ENCODE assay signal across 11 cellular contexts in the genomic region with DNA sequence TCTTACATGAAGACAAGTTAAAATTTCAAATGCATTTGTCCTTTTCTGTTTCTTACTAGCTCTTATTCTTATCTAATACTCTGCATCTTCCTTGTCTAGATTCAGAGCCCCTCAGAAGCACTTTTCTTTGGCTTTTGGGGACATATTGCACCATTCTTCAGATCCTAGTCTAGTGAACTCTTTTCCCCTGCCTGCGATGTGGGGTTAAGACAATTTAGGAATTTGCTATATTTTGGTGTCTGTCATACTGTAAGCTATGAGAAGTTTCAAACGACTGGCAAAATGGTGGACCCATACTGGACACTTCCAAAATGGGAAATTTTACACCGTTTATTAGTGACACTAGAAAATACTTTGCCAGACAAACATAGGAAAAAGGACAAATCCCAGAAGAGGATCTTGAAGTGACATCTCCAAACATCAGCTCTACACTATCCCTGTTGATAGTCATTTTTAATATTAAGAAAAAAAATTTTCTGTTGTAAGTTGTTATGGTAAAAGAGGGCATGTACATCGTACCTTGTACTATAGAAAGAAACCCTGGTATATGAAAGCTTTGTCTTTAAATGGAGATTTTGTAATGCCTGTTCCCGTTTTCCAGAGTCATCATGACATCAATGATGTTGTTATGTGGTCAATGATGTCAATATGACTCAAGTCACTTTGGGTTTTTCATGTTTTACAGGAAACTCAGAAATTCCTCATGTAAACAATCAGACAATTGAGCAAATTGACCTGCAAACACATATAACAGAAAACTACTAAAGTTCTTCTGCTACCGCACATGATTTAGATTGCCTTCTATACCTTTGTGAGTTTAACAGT. TPM values are rescaled to one million over a fixed set of nuclear protein-coding genes. Genes with fewer than 3 reads are reported as not detected.
A peak's percentile ranks its signal among the peaks of the same experiment; 100 is the strongest.
DNase-seq lines count a peak whose midpoint lies in the region; ATAC-seq, FAIRE-seq and TF ChIP-seq lines count a peak whose summit lies in the region.
"Had no signal": no experiment of that assay in that cellular context is flagged by ENCODE, and none has a peak within 500 bp of the region (broad histone marks: within the 10 kb centered on the region; RNA-seq: fewer than 3 reads in every experiment).

No MANE protein-coding gene starts in this region.

- peaks cover 5% of the 10 kb centered on the region for H3K36me3 Mint-ChIP-seq in stimulated activated memory B cell treated with anti-CD40 and anti-IgM and Interleukin-4, amounts not matched to agents 10 μg/mL and 1 μg/mL and 100 μg/mL, for 72 hours
- H3K36me3 Mint-ChIP-seq: mesothelial cell of epicardium had no signal

- H3K4me3 Mint-ChIP-seq in stimulated activated memory B cell treated with anti-CD40 and anti-IgM and Interleukin-4, amounts not matched to agents 10 μg/mL and 1 μg/mL and 100 μg/mL, for 72 hours, result peak overlapping the region; percentile 73
- H3K4me3 Mint-ChIP-seq: activated CD4-positive, alpha-beta T cell treated with anti-CD3 and anti-CD28 coated beads for 36 hours; activated naive CD4-positive, alpha-beta T cell treated with anti-CD3 and anti-CD28 coated beads for 36 hours; mesothelial cell of epicardium had no signal

- TF ChIP-seq CTCF in esophagus squamous epithelium (IDR thresholded peaks at IDR 0.05), result no peak

- peak overlapping the region; percentile 95 for H3K27ac Mint-ChIP-seq in stimulated activated memory B cell treated with anti-CD40 and anti-IgM and Interleukin-4, amounts not matched to agents 10 μg/mL and 1 μg/mL and 100 μg/mL, for 72 hours
- H3K27ac Mint-ChIP-seq: activated CD4-positive, alpha-beta T cell treated with anti-CD3 and anti-CD28 coated beads for 36 hours; activated naive CD4-positive, alpha-beta T cell treated with anti-CD3 and anti-CD28 coated beads for 36 hours had no signal

- no peak for TF ChIP-seq POLR2A in GM12892 (IDR thresholded peaks at IDR 0.05; ENCODE audit: low read depth, low read length)
- TF ChIP-seq POLR2A in esophagus squamous epithelium (IDR thresholded peaks at IDR 0.05), result no peak

- FAIRE-seq in GM12892 (lab: Jason Lieb, UNC), result peak; percentile 66

- peaks cover 27 to 67% (median 27%) of the 10 kb centered on the region in 3 donors for H3K4me1 ChIP-seq in esophagus squamous epithelium

- H3K36me3 ChIP-seq in esophagus squamous epithelium, result no peaks in the 10 kb centered on the region

- no peaks in the 10 kb centered on the region for H3K27me3 Mint-ChIP-seq in stimulated activated memory B cell treated with anti-CD40 and anti-IgM and Interleukin-4, amounts not matched to agents 10 μg/mL and 1 μg/mL and 100 μg/mL, for 72 hours
- H3K27me3 Mint-ChIP-seq: activated CD4-positive, alpha-beta T cell treated with anti-CD3 and anti-CD28 coated beads for 36 hours had no signal

- H3K4me3 ChIP-seq in esophagus squamous epithelium, result no peak overlapping the region

- H3K27me3 ChIP-seq in esophagus squamous epithelium, result no peaks in the 10 kb centered on the region

- intact Hi-C loops in esophagus squamous epithelium (cut with DNase I), result no loop called here

- DNase-seq in GM12892 (ENCODE audit: insufficient read length) (no peak), RPMI7951 (ENCODE audit: low read depth) (peak; percentile 85), esophagus squamous epithelium (lab: John Stamatoyannopoulos, UW) (no peak), HK-2 (ENCODE audit: unreplicated experiment) (no peak)
- DNase-seq: activated CD4-positive, alpha-beta T cell treated with anti-CD3 and anti-CD28 coated beads for 36 hours; activated naive CD4-positive, alpha-beta T cell treated with anti-CD3 and anti-CD28 coated beads for 36 hours; stimulated activated naive CD4-positive, alpha-beta T cell treated with Interleukin-2 at 50 U/mL for 16 hours had no signal

- peak overlapping the region; percentile 72 to 85 (median 80) for H3K27ac ChIP-seq in esophagus squamous epithelium

- H3K4me1 Mint-ChIP-seq in stimulated activated memory B cell treated with anti-CD40 and anti-IgM and Interleukin-4, amounts not matched to agents 10 μg/mL and 1 μg/mL and 100 μg/mL, for 72 hours, result peaks cover 61% of the 10 kb centered on the region
- H3K4me1 Mint-ChIP-seq: activated CD4-positive, alpha-beta T cell treated with anti-CD3 and anti-CD28 coated beads for 36 hours had no signal

- 58 to 61% methylated on average over 6 of the region's 6 CpGs for WGBS in esophagus squamous epithelium, 2 donors

- ATAC-seq in stimulated activated memory B cell treated with anti-CD40 and anti-IgM and Interleukin-4, amounts not matched to agents 10 μg/mL and 1 μg/mL and 100 μg/mL, for 72 hours, result no peak
- no peak for ATAC-seq in GM18907 (IDR thresholded peaks at IDR 0.05; ENCODE audit: unreplicated experiment)
- ATAC-seq in HG03469 (IDR thresholded peaks at IDR 0.05; ENCODE audit: unreplicated experiment), result no peak
- ATAC-seq: activated CD4-positive, alpha-beta T cell treated with anti-CD3 and anti-CD28 coated beads for 36 hours had no signal

- H3K9me3 ChIP-seq in esophagus squamous epithelium, result no peaks in the 10 kb centered on the region

- H3K9me3 Mint-ChIP-seq in stimulated activated memory B cell treated with anti-CD40 and anti-IgM and Interleukin-4, amounts not matched to agents 10 μg/mL and 1 μg/mL and 100 μg/mL, for 72 hours, result no peaks in the 10 kb centered on the region
- H3K9me3 Mint-ChIP-seq: activated naive CD4-positive, alpha-beta T cell treated with anti-CD3 and anti-CD28 coated beads for 36 hours had no signal

RNA-seq across cellular contexts. Expression of gene KYNU, which starts 4.4 kb away (rescaled TPM):
- 50.8 TPM for polyA plus RNA-seq in GM12892 (2012; ENCODE audit: missing spikeins)
- 25.5 and 31.6 TPM in 2 replicates for total RNA-seq in RPMI7951 (2014; rRNA removed; shearing (Covaris generic))
- total RNA-seq in esophagus squamous epithelium, result 10 to 100 TPM in 2 of 4 donors, 1 to 10 TPM in 2; 2.3 to 39.4 (median 19.2) TPM
- total RNA-seq: activated CD4-positive, alpha-beta T cell treated with anti-CD3 and anti-CD28 coated beads for 36 hours; activated naive CD4-positive, alpha-beta T cell treated with anti-CD3 and anti-CD28 coated beads for 36 hours had no signal
